Comparison of ENCODE assay signal across 7 cellular contexts in genomic region chr6:35728663-35729348, GRCh38. TPM values are rescaled to one million over a fixed set of nuclear protein-coding genes. Genes with fewer than 3 reads are reported as not detected.
DNase-seq lines count a peak whose midpoint lies in the region; ATAC-seq and TF ChIP-seq lines count a peak whose summit lies in the region.

No MANE protein-coding gene starts in this region.

- H3K4me1 Mint-ChIP-seq in HFFc6 (ENCODE audit: low read depth) (peaks cover 36% of the 10 kb centered on the region), activated B cell treated with CpG ODN at 0.5 μM for 24 hours (peaks cover 59% of the 10 kb centered on the region)

- CTCF ChIA-PET in activated B cell treated with CpG ODN at 0.5 μM for 24 hours (lab: Charles Lee): interaction anchor here (0.8 kb wide), 1 partner anchor 145 kb away, joined by 3 read pairs; no protein-coding TSS in a partner anchor

- H3K4me3 Mint-ChIP-seq in HFFc6 (peak overlapping the region; percentile 85), activated B cell treated with CpG ODN at 0.5 μM for 24 hours (peak overlapping the region; percentile 12)

- POLR2A ChIA-PET in activated B cell treated with CpG ODN at 0.5 μM for 24 hours (lab: Charles Lee): interaction anchor here (1.4 to 1.6 kb wide), 2 partner anchors 10 to 30 kb away, joined by 3 to 23 read pairs; no protein-coding TSS in a partner anchor

- intact Hi-C loops in activated B cell treated with CpG ODN at 0.5 μM for 24 hours (cut with micrococcal nuclease): loop anchor here (1.0 kb wide), 1 partner anchor 9 kb away; no protein-coding TSS in a partner anchor

- H3K27ac Mint-ChIP-seq in HFFc6: peak overlapping the region; percentile 89; the same call in 1 of the 2 replicates
- H3K27ac Mint-ChIP-seq in activated B cell treated with CpG ODN at 0.5 μM for 24 hours: peak overlapping the region; percentile 68

- no peak for ATAC-seq in activated B cell treated with CpG ODN at 0.5 μM for 24 hours (ENCODE audit: low read depth)
- ATAC-seq in esophagus mucosa: peak; percentile 19
- no peak for ATAC-seq in HG03354 (IDR thresholded peaks at IDR 0.05; ENCODE audit: poor library complexity, severe bottlenecking, unreplicated experiment)
- ATAC-seq in HG03139 (IDR thresholded peaks at IDR 0.05; ENCODE audit: unreplicated experiment): no peak

- H3K4me3 ChIP-seq in neuron (ENCODE audit: low read length): peak overlapping the region; percentile 82

- peaks cover 32% of the 10 kb centered on the region for H3K4me1 ChIP-seq in neuron (ENCODE audit: insufficient read depth, low read length)

- no peaks in the 10 kb centered on the region for H3K9me3 ChIP-seq in neuron (ENCODE audit: low read length)

- no peak overlapping the region for H2AFZ ChIP-seq in neuron (ENCODE audit: low read depth, low read length)

- H3K27me3 Mint-ChIP-seq in HFFc6 (ENCODE audit: insufficient read depth): peaks cover 1% of the 10 kb centered on the region
- H3K27me3 Mint-ChIP-seq in activated B cell treated with CpG ODN at 0.5 μM for 24 hours: no peaks in the 10 kb centered on the region

- TF ChIP-seq CTCF in HFFc6 (IDR thresholded peaks at IDR 0.05) (no peak; the same call in 1 of the 2 replicates), activated B cell treated with CpG ODN at 0.5 μM for 24 hours (IDR thresholded peaks at IDR 0.05) (no peak)

- no peaks in the 10 kb centered on the region for H3K27me3 ChIP-seq in neuron (ENCODE audit: insufficient read depth, low read length)

- DNase-seq in HFFc6 (no peak), activated B cell treated with CpG ODN at 0.5 μM for 24 hours (no peak), SIG-M5 (lab: John Stamatoyannopoulos, UW) (no peak)

- no peaks in the 10 kb centered on the region for H3K36me3 ChIP-seq in neuron (ENCODE audit: insufficient read depth, low read length)

- H3K36me3 Mint-ChIP-seq in HFFc6 (ENCODE audit: low read depth) (no peaks in the 10 kb centered on the region), activated B cell treated with CpG ODN at 0.5 μM for 24 hours (ENCODE audit: low read depth) (no peaks in the 10 kb centered on the region)

- no peaks in the 10 kb centered on the region for H3K9me3 Mint-ChIP-seq in HFFc6
- H3K9me3 Mint-ChIP-seq in activated B cell treated with CpG ODN at 0.5 μM for 24 hours: no peaks in the 10 kb centered on the region

RNA-seq across cellular contexts. Expression of gene ARMC12, which starts 8.0 kb away (rescaled TPM):
- under 1 TPM in 4 of 6 experiments, not detected in 2; 0.17 to 0.33 (median 0.27) TPM for total RNA-seq in HFFc6 (2021; fragmentation: NEBNext Ultra II Directional; extraction: Animal tissue kit (Norgen Biotek cat#: 25700))
- 0.89 and 1.1 TPM in 2 replicates for total RNA-seq in activated B cell treated with CpG ODN at 0.5 μM for 24 hours
- total RNA-seq in esophagus mucosa: not detected

RNA-seq across cellular contexts. Expression of gene FKBP5, which starts 40.1 kb away (rescaled TPM):
- total RNA-seq in HFFc6 (2021; fragmentation: NEBNext Ultra II Directional; extraction: Animal tissue kit (Norgen Biotek cat#: 25700)): 10 to 100 TPM in 5 of 6 experiments, 1 to 10 TPM in 1; 7.6 to 12.9 (median 11.8) TPM
- total RNA-seq in activated B cell treated with CpG ODN at 0.5 μM for 24 hours: 17.1 TPM in 2 replicates
- 65.5 TPM for total RNA-seq in esophagus mucosa

RNA-seq across cellular contexts. Expression of gene CLPSL2, which starts 47.6 kb away (rescaled TPM):
- total RNA-seq in HFFc6 (2021; fragmentation: NEBNext Ultra II Directional; extraction: Animal tissue kit (Norgen Biotek cat#: 25700)): not detected
- not detected in 2 replicates for total RNA-seq in activated B cell treated with CpG ODN at 0.5 μM for 24 hours
- not detected for total RNA-seq in esophagus mucosa

RNA-seq across cellular contexts. Expression of gene CLPSL1, which starts 52.0 kb away (rescaled TPM):
- not detected for total RNA-seq in HFFc6 (2021; fragmentation: NEBNext Ultra II Directional; extraction: Animal tissue kit (Norgen Biotek cat#: 25700))
- total RNA-seq in activated B cell treated with CpG ODN at 0.5 μM for 24 hours (not detected in 2 replicates), esophagus mucosa (not detected)
